ENCODE assay signal across 14 cellular contexts in the genomic region with DNA sequence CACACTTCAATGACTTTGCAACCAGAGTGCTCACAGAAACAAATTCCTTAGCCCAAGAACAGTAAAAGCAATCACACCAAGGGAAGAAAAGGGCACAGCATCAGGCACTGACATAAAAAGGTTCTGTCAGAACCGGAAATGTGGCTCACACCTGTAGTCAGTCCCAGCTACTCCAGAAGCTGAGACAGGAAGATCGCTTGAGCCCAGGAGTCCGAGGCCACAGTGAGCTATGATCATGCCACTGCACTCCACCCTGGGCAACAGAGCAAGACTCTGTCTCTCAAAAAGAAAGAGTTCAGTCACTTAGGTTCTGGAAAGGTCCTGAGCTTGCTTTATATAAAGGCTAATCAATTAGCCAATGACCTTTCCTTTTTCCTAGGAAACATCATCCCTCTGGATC. TPM values are rescaled to one million over a fixed set of nuclear protein-coding genes. Genes with fewer than 3 reads are reported as not detected.
DNase-seq lines count a peak whose midpoint lies in the region; ATAC-seq and TF ChIP-seq lines count a peak whose summit lies in the region.
"Had no signal": no experiment of that assay in that cellular context is flagged by ENCODE, and none has a peak within 500 bp of the region (broad histone marks: within the 10 kb centered on the region; RNA-seq: fewer than 3 reads in every experiment).

No MANE protein-coding gene starts in this region.

- peaks cover 79% of the 10 kb centered on the region for H3K4me1 Mint-ChIP-seq in activated CD8-positive, alpha-beta T cell treated with anti-CD3 and anti-CD28 coated beads, Interleukin-2, amount 10 ng/mL, durations not matched to agents 7 days and 5 days (ENCODE audit: low read depth)

- CTCF ChIA-PET in activated CD8-positive, alpha-beta T cell treated with anti-CD3 and anti-CD28 coated beads, Interleukin-2, amount 10 ng/mL, durations not matched to agents 7 days and 5 days (lab: Charles Lee): interaction anchor here (1.3 to 5.1 kb wide), 8 partner anchors 9 to 253 kb away, joined by 4 to 88 read pairs (median 8); partner anchors contain the start of gene INPP5K

- H3K4me3 ChIP-seq in mucosa of rectum (ENCODE audit: low read length in 2 of 2): no peak overlapping the region
- no peak overlapping the region for H3K4me3 ChIP-seq in upper lobe of right lung
- H3K4me3 ChIP-seq: dorsolateral prefrontal cortex, K562, neural progenitor cell, smooth muscle cell had no signal

- peak overlapping the region; percentile 22 to 66 for H3K27ac Mint-ChIP-seq in activated naive CD4-positive, alpha-beta T cell treated with anti-CD3 and anti-CD28 coated beads, Interleukin-2, amount 50 U/mL, for 72 hours
- H3K27ac Mint-ChIP-seq in activated CD8-positive, alpha-beta T cell treated with anti-CD3 and anti-CD28 coated beads, Interleukin-2, amount 10 ng/mL, durations not matched to agents 7 days and 5 days: peak overlapping the region; percentile 46
- H3K27ac Mint-ChIP-seq: neural progenitor cell had no signal

- ATAC-seq in activated naive CD4-positive, alpha-beta T cell treated with anti-CD3 and anti-CD28 coated beads, Interleukin-2, amount 50 U/mL, for 72 hours: no peak
- no peak for ATAC-seq in activated CD8-positive, alpha-beta T cell treated with anti-CD3 and anti-CD28 coated beads, Interleukin-2, amount 10 ng/mL, durations not matched to agents 7 days and 5 days
- ATAC-seq in upper lobe of right lung (no peak), HG03460 (IDR thresholded peaks at IDR 0.05; ENCODE audit: unreplicated experiment) (no peak)
- ATAC-seq: K562 had no signal

- H3K9me3 Mint-ChIP-seq in activated naive CD4-positive, alpha-beta T cell treated with anti-CD3 and anti-CD28 coated beads, Interleukin-2, amount 50 U/mL, for 72 hours: no peaks in the 10 kb centered on the region
- no peaks in the 10 kb centered on the region for H3K9me3 Mint-ChIP-seq in activated CD8-positive, alpha-beta T cell treated with anti-CD3 and anti-CD28 coated beads, Interleukin-2, amount 10 ng/mL, durations not matched to agents 7 days and 5 days (ENCODE audit: insufficient read depth)
- H3K9me3 Mint-ChIP-seq: neural progenitor cell had no signal

- peak overlapping the region; percentile 21 to 53 for H3K27ac ChIP-seq in mucosa of rectum (ENCODE audit: low read depth in 2 of 2, low read length in 2 of 2)
- H3K27ac ChIP-seq in upper lobe of right lung: peak overlapping the region; percentile 32
- H3K27ac ChIP-seq: neural progenitor cell had no signal

- H3K4me1 ChIP-seq in mucosa of rectum (ENCODE audit: control insufficient read depth in 2 of 2, insufficient read depth in 2 of 2, low read length in 2 of 2) (peaks cover 50 to 58% of the 10 kb centered on the region in 2 donors), upper lobe of right lung (peaks cover 83% of the 10 kb centered on the region)
- H3K4me1 ChIP-seq: neural progenitor cell had no signal

- DNase-seq in activated naive CD4-positive, alpha-beta T cell treated with anti-CD3 and anti-CD28 coated beads, Interleukin-2, amount 50 U/mL, for 72 hours (ENCODE audit: low spot score in 2 of 2): no peak
- DNase-seq in activated naive CD4-positive, alpha-beta T cell treated with anti-CD3 and anti-CD28 coated beads, Interleukin-2, amount 50 U/mL, for 16 hours: no peak
- DNase-seq in activated CD8-positive, alpha-beta T cell treated with anti-CD3 and anti-CD28 coated beads, Interleukin-2, amount 10 ng/mL, durations not matched to agents 7 days and 5 days: no peak
- no peak for DNase-seq in upper lobe of right lung
- no peak for DNase-seq in stimulated activated CD8-positive, alpha-beta memory T cell treated with anti-CD3 and anti-CD28 coated beads, Interleukin-4, amount 100 ng/mL, for 48 hours
- DNase-seq in NCI-H226: no peak
- DNase-seq: dorsolateral prefrontal cortex, NCI-H1694 treated with DMSO at 0.1 percent for 48 hours, NCI-H82 had no signal

- intact Hi-C loops in upper lobe of right lung (cut with DNase I): no loop called here

- no peaks in the 10 kb centered on the region for H3K27me3 Mint-ChIP-seq in activated CD8-positive, alpha-beta T cell treated with anti-CD3 and anti-CD28 coated beads, Interleukin-2, amount 10 ng/mL, durations not matched to agents 7 days and 5 days (ENCODE audit: low read depth)

- no peaks in the 10 kb centered on the region for H3K36me3 Mint-ChIP-seq in activated naive CD4-positive, alpha-beta T cell treated with anti-CD3 and anti-CD28 coated beads, Interleukin-2, amount 50 U/mL, for 72 hours
- peaks cover 41% of the 10 kb centered on the region for H3K36me3 Mint-ChIP-seq in activated CD8-positive, alpha-beta T cell treated with anti-CD3 and anti-CD28 coated beads, Interleukin-2, amount 10 ng/mL, durations not matched to agents 7 days and 5 days (ENCODE audit: low read depth)

- no peak for TF ChIP-seq CTCF in upper lobe of right lung (IDR thresholded peaks at IDR 0.05)

- H3K9ac ChIP-seq in mucosa of rectum (ENCODE audit: low read depth in 1 of 2, low read length in 2 of 2): no peak overlapping the region
- H3K9ac ChIP-seq: neural progenitor cell had no signal

- no peak overlapping the region for H3K4me3 Mint-ChIP-seq in activated CD8-positive, alpha-beta T cell treated with anti-CD3 and anti-CD28 coated beads, Interleukin-2, amount 10 ng/mL, durations not matched to agents 7 days and 5 days
- H3K4me3 Mint-ChIP-seq: neural progenitor cell had no signal

- no peaks in the 10 kb centered on the region for H3K9me3 ChIP-seq in mucosa of rectum (ENCODE audit: control insufficient read depth in 2 of 2, low read length in 2 of 2)
- no peaks in the 10 kb centered on the region for H3K9me3 ChIP-seq in upper lobe of right lung

- H3K36me3 ChIP-seq in mucosa of rectum (ENCODE audit: control insufficient read depth in 2 of 2, insufficient read depth in 2 of 2, low read length in 2 of 2): peaks cover 0 to 14% of the 10 kb centered on the region in 2 donors
- H3K36me3 ChIP-seq in upper lobe of right lung: no peaks in the 10 kb centered on the region
- H3K36me3 ChIP-seq: neural progenitor cell had no signal

- H3K27me3 ChIP-seq in mucosa of rectum (ENCODE audit: control insufficient read depth in 2 of 2, insufficient read depth in 2 of 2, low read length in 2 of 2) (no peaks in the 10 kb centered on the region), upper lobe of right lung (no peaks in the 10 kb centered on the region)
- H3K27me3 ChIP-seq: dorsolateral prefrontal cortex, neural progenitor cell had no signal

- POLR2A ChIA-PET in activated CD8-positive, alpha-beta T cell treated with anti-CD3 and anti-CD28 coated beads, Interleukin-2, amount 10 ng/mL, durations not matched to agents 7 days and 5 days (lab: Charles Lee): interaction anchor here (0.6 to 1.5 kb wide), 3 partner anchors 11 to 20 kb away, joined by 3 to 7 read pairs (median 3); no protein-coding TSS in a partner anchor

RNA-seq across cellular contexts. Expression of gene YWHAE, which starts 22.7 kb away (rescaled TPM):
- 100 to 1,000 TPM; 301 to 497 TPM for total RNA-seq in activated naive CD4-positive, alpha-beta T cell treated with anti-CD3 and anti-CD28 coated beads, Interleukin-2, amount 50 U/mL, for 72 hours
- 100 to 1,000 TPM; 393 to 414 TPM for total RNA-seq in activated CD8-positive, alpha-beta T cell treated with anti-CD3 and anti-CD28 coated beads, Interleukin-2, amount 10 ng/mL, durations not matched to agents 7 days and 5 days
- 393 TPM for total RNA-seq in upper lobe of right lung
